In the genomic region with DNA sequence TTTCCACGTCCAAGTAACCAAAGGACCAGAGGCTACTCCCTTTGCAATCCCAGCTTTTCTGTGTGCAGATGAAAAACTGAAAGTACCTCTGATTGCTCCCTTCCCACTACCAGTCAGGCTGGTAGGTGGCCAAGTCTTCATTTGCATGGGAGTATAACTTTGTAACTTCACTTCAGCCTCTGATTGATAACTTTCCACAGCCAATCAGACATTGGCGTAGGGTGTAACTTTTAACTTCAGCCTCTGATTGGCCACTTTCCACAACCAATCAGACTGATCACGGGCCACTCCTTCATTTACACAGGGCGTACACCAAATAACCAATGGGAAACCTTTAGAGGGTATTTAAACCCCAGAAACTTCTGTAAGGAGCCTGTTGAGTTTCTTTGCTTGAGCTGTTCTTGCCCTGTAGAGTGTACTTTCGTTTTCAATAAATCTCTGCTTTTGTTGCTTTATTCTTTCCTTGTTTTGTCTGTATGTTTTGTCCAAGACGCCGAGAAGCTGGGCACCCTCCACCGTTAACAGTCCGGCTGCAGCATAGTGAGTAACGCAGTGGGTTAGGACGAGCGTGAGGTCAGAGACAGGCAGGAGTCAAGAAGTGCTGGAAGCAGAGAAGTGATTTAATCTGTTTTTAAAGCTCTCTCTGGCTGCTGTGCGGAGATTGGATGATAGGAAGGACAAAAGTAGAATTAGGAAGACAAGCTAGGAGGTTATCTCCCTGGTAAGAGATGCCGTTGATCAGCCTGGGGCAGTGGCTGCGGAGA, we compare ENCODE assay signal across 8 cellular contexts. TPM values are rescaled to one million over a fixed set of nuclear protein-coding genes. Genes with fewer than 3 reads are reported as not detected.
DNase-seq lines count a peak whose midpoint lies in the region; ATAC-seq and TF ChIP-seq lines count a peak whose summit lies in the region.

No MANE protein-coding gene starts in this region.

- H3K4me3 Mint-ChIP-seq in T-helper 1 cell treated with Interleukin-12 subunit alpha and Interleukin-12 subunit beta and Interleukin-4 antibody, amounts not matched to agents 30 μg/mL and 1 μg/mL, for 36 hours = no peak overlapping the region

- peaks cover 6% of the 10 kb centered on the region for H3K36me3 Mint-ChIP-seq in T-helper 1 cell treated with Interleukin-12 subunit alpha and Interleukin-12 subunit beta and Interleukin-4 antibody, amounts not matched to agents 30 μg/mL and 1 μg/mL, for 36 hours (ENCODE audit: low read depth)

- H3K4me1 ChIP-seq in ascending aorta (peaks cover 0 to 10% of the 10 kb centered on the region in 2 donors), iPS DF 6.9 (ENCODE audit: control insufficient read depth, insufficient read depth, low read length) (peaks cover 4% of the 10 kb centered on the region; the same call in 1 of the 2 replicates), smooth muscle cell (ENCODE audit: low read depth) (peaks cover 10% of the 10 kb centered on the region)

- H3K27ac Mint-ChIP-seq in T-helper 1 cell treated with Interleukin-12 subunit alpha and Interleukin-12 subunit beta and Interleukin-4 antibody, amounts not matched to agents 30 μg/mL and 1 μg/mL, for 36 hours = peak overlapping the region; percentile 21

- peaks cover 15% of the 10 kb centered on the region for H3K79me2 ChIP-seq in smooth muscle cell (ENCODE audit: low read depth)

- H4K20me1 ChIP-seq in smooth muscle cell (ENCODE audit: low read depth) = no peaks in the 10 kb centered on the region

- TF ChIP-seq CTCF in ascending aorta (IDR thresholded peaks at IDR 0.05) = no peak
- no peak for TF ChIP-seq CTCF in smooth muscle cell (IDR thresholded peaks at IDR 0.05; ENCODE audit: borderline replicate concordance, insufficient read depth, poor library complexity, severe bottlenecking)

- H3K27me3 Mint-ChIP-seq in T-helper 1 cell treated with Interleukin-12 subunit alpha and Interleukin-12 subunit beta and Interleukin-4 antibody, amounts not matched to agents 30 μg/mL and 1 μg/mL, for 36 hours (ENCODE audit: low read depth) = peaks cover 8% of the 10 kb centered on the region

- intact Hi-C loops in ascending aorta (cut with DNase I) = loop anchor here (2.0 to 10.0 kb wide), 4 partner anchors 111 to 1665 kb away; partner anchors contain the start of genes FUBP3, NUP214 and SETX

- DNase-seq in T-helper 1 cell = no peak
- DNase-seq in NCI-H2196 treated with DMSO at 0.1 percent for 48 hours (lab: John Stamatoyannopoulos, UW; ENCODE audit: unreplicated experiment) = peak; percentile 88
- peak in 1 of 2 donors; percentile 86 for DNase-seq in ascending aorta (ENCODE audit: low spot score in 2 of 2)
- DNase-seq in iPS DF 6.9 (ENCODE audit: low read depth, low spot score) = peak; percentile 91
- no peak for DNase-seq in smooth muscle cell (lab: John Stamatoyannopoulos, UW; ENCODE audit: unreplicated experiment)

- H2AFZ ChIP-seq in smooth muscle cell (ENCODE audit: low read depth) = peak overlapping the region; percentile 69

- H3K27me3 ChIP-seq in ascending aorta (no peaks in the 10 kb centered on the region), iPS DF 6.9 (ENCODE audit: control insufficient read depth, insufficient read depth, low read length) (no peaks in the 10 kb centered on the region), smooth muscle cell (ENCODE audit: low read depth) (no peaks in the 10 kb centered on the region)

- peaks cover 10% of the 10 kb centered on the region for H3K9me3 Mint-ChIP-seq in T-helper 1 cell treated with Interleukin-12 subunit alpha and Interleukin-12 subunit beta and Interleukin-4 antibody, amounts not matched to agents 30 μg/mL and 1 μg/mL, for 36 hours

- peaks cover 9% of the 10 kb centered on the region for H3F3A ChIP-seq in smooth muscle cell (ENCODE audit: low read depth)

- H3K9ac ChIP-seq in smooth muscle cell (ENCODE audit: low read depth) = no peak overlapping the region

- H3K9me3 ChIP-seq in ascending aorta = no peaks in the 10 kb centered on the region
- H3K9me3 ChIP-seq in iPS DF 6.9 (ENCODE audit: control insufficient read depth, insufficient read depth, low read length) = no peaks in the 10 kb centered on the region
- H3K9me3 ChIP-seq in smooth muscle cell (replicated peaks; ENCODE audit: low read depth) = no peaks in the 10 kb centered on the region

- peaks cover 37% of the 10 kb centered on the region for H3K4me1 Mint-ChIP-seq in T-helper 1 cell treated with Interleukin-12 subunit alpha and Interleukin-12 subunit beta and Interleukin-4 antibody, amounts not matched to agents 30 μg/mL and 1 μg/mL, for 36 hours (ENCODE audit: low read depth)

- H3K4me2 ChIP-seq in smooth muscle cell = peak overlapping the region; percentile 51

- H3K4me3 ChIP-seq in ascending aorta (peak overlapping the region; percentile 50 to 58), iPS DF 6.9 (ENCODE audit: low read length) (no peak overlapping the region), smooth muscle cell (peak overlapping the region; percentile 17)

- H3K27ac ChIP-seq in ascending aorta = peak overlapping the region; percentile 71 to 77
- H3K27ac ChIP-seq in iPS DF 6.9 (ENCODE audit: low read length) = no peak overlapping the region
- H3K27ac ChIP-seq in smooth muscle cell (ENCODE audit: low read depth) = no peak overlapping the region

- H3K36me3 ChIP-seq in ascending aorta (no peaks in the 10 kb centered on the region), iPS DF 6.9 (ENCODE audit: control insufficient read depth, insufficient read depth, low read length) (no peaks in the 10 kb centered on the region), smooth muscle cell (ENCODE audit: low read depth) (no peaks in the 10 kb centered on the region)

- WGBS in iPS DF 6.9 (ENCODE audit: insufficient coverage, insufficient read length) = no CpG with 5 or more reads among the region's 15 CpGs
- WGBS in smooth muscle cell (ENCODE audit: low lambda C conversion rate) = 66% methylated on average over 15 of the region's 15 CpGs

- no peak for ATAC-seq in HG03469 (IDR thresholded peaks at IDR 0.05; ENCODE audit: unreplicated experiment)
- ATAC-seq in HG02973 (IDR thresholded peaks at IDR 0.05; ENCODE audit: unreplicated experiment) = no peak

RNA-seq across cellular contexts. Expression of gene EXOSC2, which starts 3.5 kb away (rescaled TPM):
- 20.6 TPM for total RNA-seq in ascending aorta
- 12.1 and 14.7 TPM in 2 replicates for total RNA-seq in smooth muscle cell
- polyA plus RNA-seq in smooth muscle cell = 15.8 and 17.3 TPM in 2 replicates

RNA-seq across cellular contexts. Expression of gene PRDM12, which starts 25.7 kb away (rescaled TPM):
- total RNA-seq in ascending aorta (not detected), smooth muscle cell (not detected in 2 replicates)
- 0.12 TPM in 1 of 2 replicates, not detected in the other for polyA plus RNA-seq in smooth muscle cell

Comparison
In these comparisons a context has a peak if more than half of its experiments do, and no peak if none do; other contexts are left out.
1. DNase-seq: peak in NCI-H2196 treated with DMSO at 0.1 percent for 48 hours (single experiment) and iPS DF 6.9 (single experiment); none in T-helper 1 cell (0 of 5) and smooth muscle cell (single experiment).
2. H3K27ac ChIP-seq: peak in ascending aorta (2 of 2); none in iPS DF 6.9 (single experiment) and smooth muscle cell (single experiment).